ENCODE assay signal across 8 cellular contexts in genomic region chr3:123027292-123028232, GRCh38. TPM values are rescaled to one million over a fixed set of nuclear protein-coding genes. Genes with fewer than 3 reads are reported as not detected.
DNase-seq lines count a peak whose midpoint lies in the region; ATAC-seq and TF ChIP-seq lines count a peak whose summit lies in the region.

Gene SEMA5B, minus strand, starts transcription at chr3:123027763. Its CDS starts 66,500 bp downstream, at chr3:122961263.

- TF ChIP-seq CTCF in GM06990 (IDR thresholded peaks at IDR 0.05; ENCODE audit: insufficient read depth, low read length, poor library complexity, severe bottlenecking) (peak; percentile 5), MM.1S (IDR thresholded peaks at IDR 0.05; ENCODE audit: low read length) (peak; percentile 49), omental fat pad (IDR thresholded peaks at IDR 0.05) (no peak)

- H3K27me3 ChIP-seq in GM06990 (replicated peaks; ENCODE audit: control insufficient read depth, insufficient read depth, low read length) (peaks cover 5% of the 10 kb centered on the region), MM.1S (replicated peaks; ENCODE audit: insufficient read depth, low read length) (peaks cover 17% of the 10 kb centered on the region)

- H3K4me3 Mint-ChIP-seq in activated T-helper 17 cell treated with anti-CD3 and anti-CD28 coated beads, Interleukin-2, amount 50 U/mL, for 72 hours = peak within 1 kb of the TSS; percentile 59

- ATAC-seq in activated T-helper 17 cell treated with anti-CD3 and anti-CD28 coated beads, Interleukin-2, amount 50 U/mL, for 72 hours (replicated peaks) = peak; percentile 56
- peak; percentile 55 for ATAC-seq in omental fat pad (ENCODE audit: low FRiP score)
- ATAC-seq in HG03097 (IDR thresholded peaks at IDR 0.05; ENCODE audit: low FRiP score, unreplicated experiment) = no peak

- H3K27me3 Mint-ChIP-seq in activated T-helper 17 cell treated with anti-CD3 and anti-CD28 coated beads, Interleukin-2, amount 50 U/mL, for 72 hours = peaks cover 53% of the 10 kb centered on the region

- no peaks in the 10 kb centered on the region for H3K36me3 Mint-ChIP-seq in activated T-helper 17 cell treated with anti-CD3 and anti-CD28 coated beads, Interleukin-2, amount 50 U/mL, for 72 hours (ENCODE audit: low read depth)

- no peak within 1 kb of the TSS for H3K27ac Mint-ChIP-seq in activated T-helper 17 cell treated with anti-CD3 and anti-CD28 coated beads, Interleukin-2, amount 50 U/mL, for 72 hours

- no peaks in the 10 kb centered on the region for H3K79me2 ChIP-seq in MM.1S (ENCODE audit: low read length)

- DNase-seq in GM06990 (ENCODE audit: extremely low read depth, insufficient read length) = peak; percentile 16
- DNase-seq in MM.1S = peak; percentile 27
- peak; percentile 20 for DNase-seq in globus pallidus (ENCODE audit: low spot score)
- no peak for DNase-seq in omental fat pad (ENCODE audit: low spot score)
- no peak for DNase-seq in pons (ENCODE audit: low spot score)
- no peak for DNase-seq in NK-92 (lab: John Stamatoyannopoulos, UW; ENCODE audit: unreplicated experiment)

- no peaks in the 10 kb centered on the region for H3K9me3 Mint-ChIP-seq in activated T-helper 17 cell treated with anti-CD3 and anti-CD28 coated beads, Interleukin-2, amount 50 U/mL, for 72 hours

- no peak within 1 kb of the TSS for H3K27ac ChIP-seq in MM.1S (ENCODE audit: low read length)

- no peaks in the 10 kb centered on the region for H3F3A ChIP-seq in MM.1S (ENCODE audit: insufficient read depth, low read length)

- H3K4me1 Mint-ChIP-seq in activated T-helper 17 cell treated with anti-CD3 and anti-CD28 coated beads, Interleukin-2, amount 50 U/mL, for 72 hours = peaks cover 4% of the 10 kb centered on the region

- peak within 1 kb of the TSS; percentile 24; the same call in 1 of the 2 replicates for H3K9ac ChIP-seq in MM.1S (ENCODE audit: low read length)

- H3K4me2 ChIP-seq in MM.1S (ENCODE audit: low read depth, low read length) = peak within 1 kb of the TSS; percentile 98

- no peaks in the 10 kb centered on the region for H4K20me1 ChIP-seq in MM.1S (ENCODE audit: insufficient read depth, low read length)

- H3K36me3 ChIP-seq in GM06990 (ENCODE audit: control insufficient read depth, insufficient read depth, low read length) = no peaks in the 10 kb centered on the region
- H3K36me3 ChIP-seq in MM.1S (replicated peaks; ENCODE audit: insufficient read depth, low read length) = no peaks in the 10 kb centered on the region

- H3K9me2 ChIP-seq in MM.1S (replicated peaks; ENCODE audit: insufficient read depth, low read length) = no peaks in the 10 kb centered on the region

- H3K4me3 ChIP-seq in GM06990 (replicated peaks; ENCODE audit: low read depth, low read length) (peak within 1 kb of the TSS; percentile 36), MM.1S (ENCODE audit: low read length) (peak within 1 kb of the TSS; percentile 67)

- H2AFZ ChIP-seq in MM.1S (ENCODE audit: low read length) = peak within 1 kb of the TSS; percentile 94

- H3K4me1 ChIP-seq in MM.1S (ENCODE audit: low read length) = no peaks in the 10 kb centered on the region

- H3K9me3 ChIP-seq in MM.1S (replicated peaks; ENCODE audit: insufficient read depth, low read length) = no peaks in the 10 kb centered on the region

RNA-seq across cellular contexts. Expression of gene SEMA5B, which starts in this region (rescaled TPM):
- total RNA-seq in activated T-helper 17 cell treated with anti-CD3 and anti-CD28 coated beads, Interleukin-2, amount 50 U/mL, for 72 hours = under 1 TPM in 1 of 2 donors, not detected in 1; 0.40 TPM
- total RNA-seq in omental fat pad = 1 to 10 TPM in 1 of 4 donors, under 1 TPM in 3; 0.16 to 1.2 (median 0.70) TPM

Comparison
In these comparisons a context has a peak if more than half of its experiments do, and no peak if none do; other contexts are left out.
1. Peak in ATAC-seq in activated T-helper 17 cell treated with anti-CD3 and anti-CD28 coated beads, Interleukin-2, amount 50 U/mL, for 72 hours; RNA of the gene not detected or under 1 TPM.
2. DNase-seq: peak in GM06990 (single experiment), MM.1S (single experiment) and globus pallidus (single experiment); none in omental fat pad (single experiment), pons (single experiment) and NK-92 (single experiment).
3. CTCF ChIP-seq: peak in GM06990 (single experiment) and MM.1S (single experiment); none in omental fat pad (0 of 3).